In the genomic region with DNA sequence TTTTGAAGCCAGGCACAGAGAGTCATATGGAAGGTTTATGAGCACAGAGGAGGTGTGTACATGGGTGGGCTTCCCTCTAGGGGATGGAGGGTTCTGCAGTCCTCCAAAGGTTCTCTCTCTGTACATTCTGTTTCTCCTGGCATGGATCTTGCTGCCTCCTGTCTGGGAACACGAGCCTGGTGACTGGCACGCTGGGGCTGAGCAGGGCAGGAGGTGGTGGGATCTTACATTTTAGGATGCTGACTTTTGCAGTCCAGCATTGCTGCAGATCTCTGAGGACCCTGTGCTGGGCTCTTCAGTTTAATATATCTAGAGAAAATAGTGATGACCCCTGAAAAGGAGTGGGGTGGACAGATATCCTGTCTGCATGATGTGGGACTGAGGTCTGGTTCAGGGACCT, we compare ENCODE assay signal across 17 cellular contexts. TPM values are rescaled to one million over a fixed set of nuclear protein-coding genes. Genes with fewer than 3 reads are reported as not detected.
DNase-seq lines count a peak whose midpoint lies in the region; ATAC-seq and TF ChIP-seq lines count a peak whose summit lies in the region.
"Had no signal": no experiment of that assay in that cellular context is flagged by ENCODE, and none has a peak within 500 bp of the region (broad histone marks: within the 10 kb centered on the region; RNA-seq: fewer than 3 reads in every experiment).

No MANE protein-coding gene starts in this region.

- peaks cover 2 to 4% of the 10 kb centered on the region in 2 experiments; a peak in 2 of 4 replicates for H3K4me1 ChIP-seq in SK-N-SH (ENCODE audit: control insufficient read depth in 1 of 2, insufficient read depth in 2 of 2, low read depth in 1 of 2, low read length in 1 of 2)
- no peaks in the 10 kb centered on the region for H3K4me1 ChIP-seq in trophoblast cell (ENCODE audit: control insufficient read depth in 1 of 2, insufficient read depth in 2 of 2, low read length in 2 of 2)
- H3K4me1 ChIP-seq in neural progenitor cell: no peaks in the 10 kb centered on the region

- H2BK120ac ChIP-seq in trophoblast cell (ENCODE audit: insufficient read depth, low read length, poor library complexity): no peak overlapping the region

- H3K27me3 Mint-ChIP-seq in neural progenitor cell (ENCODE audit: insufficient read depth, low read depth): peaks cover 10% of the 10 kb centered on the region

- TF ChIP-seq RAD21 in SK-N-SH (IDR thresholded peaks at IDR 0.05; ENCODE audit: low read length): no peak

- no peak overlapping the region for H3K14ac ChIP-seq in trophoblast cell (ENCODE audit: low read length)

- H3K27ac Mint-ChIP-seq in neural progenitor cell: no peak overlapping the region
- H3K27ac Mint-ChIP-seq: CD14-positive monocyte; CD4-positive, alpha-beta memory T cell; H9 had no signal

- H3K36me3 Mint-ChIP-seq in neural progenitor cell: no peaks in the 10 kb centered on the region
- H3K36me3 Mint-ChIP-seq: CD14-positive monocyte; CD4-positive, alpha-beta memory T cell had no signal

- no peaks in the 10 kb centered on the region for H3K4me1 Mint-ChIP-seq in neural progenitor cell
- H3K4me1 Mint-ChIP-seq: H9 had no signal

- no peak overlapping the region for H2BK12ac ChIP-seq in trophoblast cell (ENCODE audit: low read length)

- H2AFZ ChIP-seq in SK-N-SH (ENCODE audit: low read depth) (no peak overlapping the region), trophoblast cell (ENCODE audit: insufficient read depth, low read length, poor library complexity) (no peak overlapping the region), neural progenitor cell (replicated peaks) (no peak overlapping the region)

- DNase-seq in SK-N-SH (no peak), coronary artery (ENCODE audit: low spot score) (no peak), trophoblast cell (no peak), neural progenitor cell (ENCODE audit: low spot score) (no peak), T-helper 9 cell (no peak), Right ventricle myocardium superior (no peak)
- DNase-seq: 8988T; CD4-positive, alpha-beta memory T cell; DMS153; DMS79 treated with DMSO at 0.1 percent for 48 hours; GF-D8; H9 had no signal

- H4K20me1 ChIP-seq in SK-N-SH (ENCODE audit: insufficient read depth) (no peaks in the 10 kb centered on the region), neural progenitor cell (ENCODE audit: low read depth) (no peaks in the 10 kb centered on the region)
- H4K20me1 ChIP-seq: BLaER1 had no signal

- intact Hi-C loops in Right ventricle myocardium superior (cut with DNase I): no loop called here

- no peak overlapping the region for H3K4me3 Mint-ChIP-seq in neural progenitor cell
- H3K4me3 Mint-ChIP-seq: CD4-positive, alpha-beta memory T cell; H9 had no signal

- no peaks in the 10 kb centered on the region for H3K79me1 ChIP-seq in trophoblast cell (ENCODE audit: low read length)

- peaks cover 13% of the 10 kb centered on the region for H3F3A ChIP-seq in SK-N-SH (replicated peaks; ENCODE audit: insufficient read depth)
- no peaks in the 10 kb centered on the region for H3F3A ChIP-seq in neural progenitor cell (ENCODE audit: low read depth)

- TF ChIP-seq CTCF in SK-N-SH (IDR thresholded peaks at IDR 0.05) (no peak), coronary artery (IDR thresholded peaks at IDR 0.05) (no peak), neural progenitor cell (IDR thresholded peaks at IDR 0.05) (no peak)

- POLR2A ChIA-PET in SK-N-SH (lab: Yijun Ruan, JAX): no interaction called here

- no peak overlapping the region for H2BK5ac ChIP-seq in trophoblast cell (ENCODE audit: low read depth, low read length, poor library complexity)

- H4K91ac ChIP-seq in trophoblast cell (ENCODE audit: low read depth, low read length): no peak overlapping the region

- H3K9me3 ChIP-seq in SK-N-SH: no peaks in the 10 kb centered on the region
- H3K9me3 ChIP-seq in trophoblast cell (ENCODE audit: insufficient read depth, low read depth, low read length): peaks cover 2% of the 10 kb centered on the region
- no peaks in the 10 kb centered on the region for H3K9me3 ChIP-seq in neural progenitor cell (ENCODE audit: low read depth)

- no peak for TF ChIP-seq EP300 in SK-N-SH (IDR thresholded peaks at IDR 0.05; ENCODE audit: borderline replicate concordance in 1 of 2, low read depth in 1 of 2, low read length in 1 of 2)

- H3K36me3 ChIP-seq in SK-N-SH (replicated peaks in 1 of 2; ENCODE audit: control insufficient read depth in 1 of 2, insufficient read depth in 2 of 2, low read length in 1 of 2) (no peaks in the 10 kb centered on the region), trophoblast cell (ENCODE audit: control insufficient read depth in 1 of 2, insufficient read depth in 2 of 2, low read length in 2 of 2) (no peaks in the 10 kb centered on the region), neural progenitor cell (no peaks in the 10 kb centered on the region)
- H3K36me3 ChIP-seq: BLaER1 had no signal

- peaks cover 5% of the 10 kb centered on the region for H3K9me3 Mint-ChIP-seq in neural progenitor cell
- H3K9me3 Mint-ChIP-seq: CD4-positive, alpha-beta memory T cell; H9 had no signal

- ATAC-seq in SK-N-SH treated with all-trans-retinoic acid at 6 μM for 48 hours: no peak
- ATAC-seq in Right ventricle myocardium superior (ENCODE audit: poor library complexity): no peak

- H3K9me2 ChIP-seq in SK-N-SH: no peaks in the 10 kb centered on the region

- H3K4me2 ChIP-seq in SK-N-SH: 0 out of 2 replicates have a peak overlapping the region, but pooled peaks have one; percentile 5
- no peak overlapping the region for H3K4me2 ChIP-seq in trophoblast cell (ENCODE audit: low read length)
- H3K4me2 ChIP-seq in neural progenitor cell: no peak overlapping the region
- H3K4me2 ChIP-seq: BLaER1 had no signal

- no peak overlapping the region for H2AK5ac ChIP-seq in trophoblast cell (ENCODE audit: low read length)

- H3K9ac ChIP-seq in SK-N-SH (no peak overlapping the region), trophoblast cell (ENCODE audit: low read length) (peak overlapping the region; percentile 58), neural progenitor cell (no peak overlapping the region)
- H3K9ac ChIP-seq: BLaER1 had no signal

- H3K27ac ChIP-seq in SK-N-SH (ENCODE audit: low read depth in 2 of 2, low read length in 1 of 2): no peak overlapping the region
- peak overlapping the region; percentile 10 to 73 for H3K27ac ChIP-seq in coronary artery
- H3K27ac ChIP-seq in trophoblast cell (ENCODE audit: low read depth, low read length): no peak overlapping the region
- H3K27ac ChIP-seq in neural progenitor cell: no peak overlapping the region
- H3K27ac ChIP-seq: BLaER1 had no signal

- CTCF ChIA-PET in SK-N-SH (lab: Yijun Ruan, JAX): interaction anchor here (0.6 to 1.0 kb wide), 2 partner anchors 677 to 780 kb away, joined by 3 to 5 read pairs; no protein-coding TSS in a partner anchor

- no peak overlapping the region for H4K12ac ChIP-seq in trophoblast cell (ENCODE audit: low read depth, low read length)

- WGBS in SK-N-SH (ENCODE audit: low lambda C conversion rate): 40% methylated on average over 2 of the region's 2 CpGs
- no CpG with 5 or more reads among the region's 2 CpGs for WGBS in trophoblast cell (ENCODE audit: extremely low coverage, insufficient coverage, insufficient read length)

- no peak overlapping the region for H4K8ac ChIP-seq in trophoblast cell (ENCODE audit: low read depth, low read length)

- peak overlapping the region; percentile 87 for H3K23ac ChIP-seq in trophoblast cell (ENCODE audit: low read length)

- H3K79me2 ChIP-seq in SK-N-SH (ENCODE audit: insufficient read depth) (no peaks in the 10 kb centered on the region), trophoblast cell (ENCODE audit: control insufficient read depth, insufficient read depth, low read length, poor library complexity) (no peaks in the 10 kb centered on the region), neural progenitor cell (ENCODE audit: low read depth) (no peaks in the 10 kb centered on the region)

- no peak overlapping the region for H3K18ac ChIP-seq in trophoblast cell (ENCODE audit: low read length)

- H3K27me3 ChIP-seq in SK-N-SH (ENCODE audit: insufficient read depth) (no peaks in the 10 kb centered on the region), trophoblast cell (ENCODE audit: insufficient read depth, low read length) (no peaks in the 10 kb centered on the region), neural progenitor cell (no peaks in the 10 kb centered on the region)
- H3K27me3 ChIP-seq: BLaER1 had no signal

- no peak overlapping the region for H3K4me3 ChIP-seq in SK-N-SH (ENCODE audit: low read depth in 2 of 2, low read length in 1 of 2)
- H3K4me3 ChIP-seq in coronary artery: no peak overlapping the region
- H3K4me3 ChIP-seq in trophoblast cell (ENCODE audit: low read depth, low read length): no peak overlapping the region
- no peak overlapping the region for H3K4me3 ChIP-seq in neural progenitor cell
- H3K4me3 ChIP-seq: BLaER1 had no signal

- H3K4ac ChIP-seq in trophoblast cell (ENCODE audit: low read depth, low read length): no peak overlapping the region

TF ChIP-seq in SK-N-SH, 30 proteins besides CTCF, POLR2A, EP300 and RAD21 (continues in another document):
- TF ChIP-seq GABPA (IDR thresholded peaks at IDR 0.05; ENCODE audit: low read depth) (no peak), EZH2phosphoT487 (IDR thresholded peaks at IDR 0.05; ENCODE audit: borderline replicate concordance, low read depth) (no peak), RCOR1 (IDR thresholded peaks at IDR 0.05; ENCODE audit: low read length) (no peak), YY1 (IDR thresholded peaks at IDR 0.05; ENCODE audit: low read depth) (no peak)

RNA-seq across cellular contexts. Expression of a gene that starts 23.0 kb away (rescaled TPM):
- polyA plus RNA-seq in SK-N-SH (2012; rRNA removed): 2.5 and 2.8 TPM in 2 replicates
- polyA plus RNA-seq in SK-N-SH (2012; cell fraction: cytosol; rRNA removed): 1.7 and 2.3 TPM in 2 replicates
- 5.7 and 15.3 TPM in 2 replicates for polyA plus RNA-seq in SK-N-SH (2012; cell fraction: nucleus; rRNA removed)
- polyA plus RNA-seq in trophoblast cell (2013): 0.62 and 0.64 TPM in 2 replicates
- total RNA-seq in neural progenitor cell (ENCODE audit: low replicate concordance) (0.07 and 0.31 TPM in 2 replicates), Right ventricle myocardium superior (0.75 TPM)
- total RNA-seq: CD4-positive, alpha-beta memory T cell; H1 had no signal
- polyA plus RNA-seq: CD14-positive monocyte; CD4-positive, alpha-beta memory T cell had no signal

RNA-seq across cellular contexts. Expression of a gene that starts 34.7 kb away (rescaled TPM):
- polyA plus RNA-seq in SK-N-SH (2012; rRNA removed): 0.37 and 1.3 TPM in 2 replicates
- polyA plus RNA-seq in SK-N-SH (2012; cell fraction: cytosol; rRNA removed): 1.1 TPM in 2 replicates
- polyA plus RNA-seq in SK-N-SH (2012; cell fraction: nucleus; rRNA removed): 2.0 TPM in 2 replicates
- polyA plus RNA-seq in trophoblast cell (2013): 1.2 TPM in 2 replicates
- total RNA-seq in neural progenitor cell (ENCODE audit: low replicate concordance) (not detected in 2 replicates), Right ventricle myocardium superior (1.4 TPM)
- total RNA-seq: CD4-positive, alpha-beta memory T cell; H9; HT-29 had no signal
- polyA plus RNA-seq: CD14-positive monocyte; CD4-positive, alpha-beta memory T cell; H1 had no signal

RNA-seq across cellular contexts. Expression of a gene that starts 46.3 kb away (rescaled TPM):
- polyA plus RNA-seq in SK-N-SH (2012; rRNA removed): 15.6 and 18.7 TPM in 2 replicates
- polyA plus RNA-seq in SK-N-SH (2012; cell fraction: cytosol; rRNA removed): 5.6 and 8.7 TPM in 2 replicates
- polyA plus RNA-seq in SK-N-SH (2012; cell fraction: nucleus; rRNA removed): 61.2 and 70.2 TPM in 2 replicates
- polyA plus RNA-seq in trophoblast cell (2013): 9.5 and 9.8 TPM in 2 replicates
- total RNA-seq in neural progenitor cell (ENCODE audit: low replicate concordance) (17.4 and 34.6 TPM in 2 replicates), Right ventricle myocardium superior (9.6 TPM)

Comparison
In these comparisons a context has a peak if more than half of its experiments do, and no peak if none do; other contexts are left out.
1. H3K27ac ChIP-seq: peak in coronary artery (2 of 2); none in SK-N-SH (0 of 2), trophoblast cell (single experiment) and neural progenitor cell (single experiment).